In genomic region chr2:12507295-12507694, GRCh38 we compare ENCODE assay signal across 8 cellular contexts.
DNase-seq lines count a peak whose midpoint lies in the region; ATAC-seq, FAIRE-seq and TF ChIP-seq lines count a peak whose summit lies in the region.

No MANE protein-coding gene starts in this region.

- peaks cover 65% of the 10 kb centered on the region for H3K4me1 Mint-ChIP-seq in activated CD8-positive, alpha-beta memory T cell treated with anti-CD3 and anti-CD28 coated beads, Interleukin-2, amount 10 ng/mL, durations not matched to agents 7 days and 5 days

- H3K9me3 ChIP-seq in MG63 (no peaks in the 10 kb centered on the region), left lung (no peaks in the 10 kb centered on the region)

- H3K4me3 Mint-ChIP-seq in activated CD8-positive, alpha-beta memory T cell treated with anti-CD3 and anti-CD28 coated beads, Interleukin-2, amount 10 ng/mL, durations not matched to agents 7 days and 5 days, result no peak overlapping the region

- peak; percentile 72 for ATAC-seq in activated CD8-positive, alpha-beta memory T cell treated with anti-CD3 and anti-CD28 coated beads, Interleukin-2, amount 10 ng/mL, durations not matched to agents 7 days and 5 days
- ATAC-seq in Right ventricle myocardium inferior (no peak), left lung (no peak)

- peak; percentile 93 for DNase-seq in Daoy (ENCODE audit: low read depth)
- no peak for DNase-seq in H54 (ENCODE audit: insufficient read length, low spot score)
- peak; percentile 94 for DNase-seq in MG63
- DNase-seq in activated CD8-positive, alpha-beta memory T cell treated with anti-CD3 and anti-CD28 coated beads, Interleukin-2, amount 10 ng/mL, durations not matched to agents 7 days and 5 days, result peak; percentile 78
- peak; percentile 96 for DNase-seq in islet precursor cell
- DNase-seq in Right ventricle myocardium inferior (ENCODE audit: missing footprints), result no peak
- DNase-seq in left lung, result no peak
- DNase-seq in NCI-H1436 treated with DMSO at 0.1 percent for 48 hours (lab: John Stamatoyannopoulos, UW), result no peak

- H3K27me3 Mint-ChIP-seq in activated CD8-positive, alpha-beta memory T cell treated with anti-CD3 and anti-CD28 coated beads, Interleukin-2, amount 10 ng/mL, durations not matched to agents 7 days and 5 days, result no peaks in the 10 kb centered on the region

- TF ChIP-seq POLR2A in H54 (IDR thresholded peaks at IDR 0.05; ENCODE audit: low read depth, low read length), result no peak

- H3K36me3 Mint-ChIP-seq in activated CD8-positive, alpha-beta memory T cell treated with anti-CD3 and anti-CD28 coated beads, Interleukin-2, amount 10 ng/mL, durations not matched to agents 7 days and 5 days, result peaks cover 22% of the 10 kb centered on the region

- H3K27ac Mint-ChIP-seq in activated CD8-positive, alpha-beta memory T cell treated with anti-CD3 and anti-CD28 coated beads, Interleukin-2, amount 10 ng/mL, durations not matched to agents 7 days and 5 days, result peak overlapping the region; percentile 62

- no peak for TF ChIP-seq CTCF in left lung (IDR thresholded peaks at IDR 0.05)

- H3K36me3 ChIP-seq in MG63 (no peaks in the 10 kb centered on the region), left lung (no peaks in the 10 kb centered on the region)

- H3K27me3 ChIP-seq in MG63 (no peaks in the 10 kb centered on the region), left lung (no peaks in the 10 kb centered on the region)

- CTCF ChIA-PET in activated CD8-positive, alpha-beta memory T cell treated with anti-CD3 and anti-CD28 coated beads, Interleukin-2, amount 10 ng/mL, durations not matched to agents 7 days and 5 days (lab: Charles Lee), result no interaction called here

- peaks cover 0 to 17% of the 10 kb centered on the region in 2 donors for H3K4me1 ChIP-seq in left lung

- H3K27ac ChIP-seq in left lung, result no peak overlapping the region

- intact Hi-C loops in Right ventricle myocardium inferior (cut with DNase I) (no loop called here), left lung (cut with DNase I) (no loop called here)

- FAIRE-seq in H54 (lab: Jason Lieb, UNC), result peak; percentile 71

- no peak overlapping the region for H3K4me3 ChIP-seq in MG63
- no peak overlapping the region for H3K4me3 ChIP-seq in left lung

- peaks cover 3% of the 10 kb centered on the region for H3K9me3 Mint-ChIP-seq in activated CD8-positive, alpha-beta memory T cell treated with anti-CD3 and anti-CD28 coated beads, Interleukin-2, amount 10 ng/mL, durations not matched to agents 7 days and 5 days (ENCODE audit: low read depth)

Comparison
In these comparisons a context has a peak if more than half of its experiments do, and no peak if none do; other contexts are left out.
1. DNase-seq: peak in Daoy (single experiment), MG63 (single experiment), activated CD8-positive, alpha-beta memory T cell treated with anti-CD3 and anti-CD28 coated beads, Interleukin-2, amount 10 ng/mL, durations not matched to agents 7 days and 5 days (single experiment) and islet precursor cell (single experiment); none in H54 (single experiment), Right ventricle myocardium inferior (single experiment), left lung (0 of 2) and NCI-H1436 treated with DMSO at 0.1 percent for 48 hours (single experiment).